ENCODE assay signal across 1 cellular context in the genomic region with DNA sequence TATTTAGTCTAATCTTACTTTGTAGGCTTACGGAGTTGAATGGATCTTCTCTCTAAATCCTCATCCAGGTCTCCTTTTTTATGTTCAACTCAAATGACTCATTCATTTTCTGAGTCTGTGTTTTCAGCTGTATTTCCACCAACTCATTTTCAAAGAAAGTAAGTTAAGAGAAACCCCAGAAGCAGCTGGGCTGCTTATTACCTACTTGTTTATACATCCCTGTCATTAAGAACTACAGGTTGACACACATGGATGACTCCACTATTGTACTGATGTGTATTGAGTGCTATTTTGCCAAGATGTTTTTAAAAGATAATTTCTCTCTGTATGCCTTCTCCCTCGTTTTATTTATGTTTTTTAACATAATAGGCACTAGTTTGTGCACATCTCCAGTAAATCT.
TF ChIP-seq lines count a peak whose summit lies in the region.

No MANE protein-coding gene starts in this region.

TF ChIP-seq in SK-N-SH, 30 proteins besides CTCF, POLR2A, EP300 and RAD21 (continued from another document):
- TF ChIP-seq, protein P1, sequence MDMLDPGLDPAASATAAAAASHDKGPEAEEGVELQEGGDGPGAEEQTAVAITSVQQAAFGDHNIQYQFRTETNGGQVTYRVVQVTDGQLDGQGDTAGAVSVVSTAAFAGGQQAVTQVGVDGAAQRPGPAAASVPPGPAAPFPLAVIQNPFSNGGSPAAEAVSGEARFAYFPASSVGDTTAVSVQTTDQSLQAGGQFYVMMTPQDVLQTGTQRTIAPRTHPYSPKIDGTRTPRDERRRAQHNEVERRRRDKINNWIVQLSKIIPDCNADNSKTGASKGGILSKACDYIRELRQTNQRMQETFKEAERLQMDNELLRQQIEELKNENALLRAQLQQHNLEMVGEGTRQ (IDR thresholded peaks at IDR 0.05; ENCODE audit: borderline replicate concordance, low read depth, low read length): no peak
- TF ChIP-seq FOSL2 (IDR thresholded peaks at IDR 0.05; ENCODE audit: borderline replicate concordance, low read depth): no peak
- no peak for TF ChIP-seq MEF2A (IDR thresholded peaks at IDR 0.05; ENCODE audit: borderline replicate concordance, low read depth)
- no peak for TF ChIP-seq CHD2 (IDR thresholded peaks at IDR 0.05; ENCODE audit: low read length, partially characterized antibody)
- TF ChIP-seq NFIC (IDR thresholded peaks at IDR 0.05; ENCODE audit: borderline replicate concordance): no peak
- no peak for TF ChIP-seq TAF1 (IDR thresholded peaks at IDR 0.05; ENCODE audit: borderline replicate concordance, low read depth, low read length)
- no peak for TF ChIP-seq TCF12 (IDR thresholded peaks at IDR 0.05)
- no peak for TF ChIP-seq FOXM1 (IDR thresholded peaks at IDR 0.05; ENCODE audit: low read depth)
- no peak for TF ChIP-seq JUND (IDR thresholded peaks at IDR 0.05)
- TF ChIP-seq GABPA (IDR thresholded peaks at IDR 0.05; ENCODE audit: low read depth): no peak
- TF ChIP-seq PBX3 (IDR thresholded peaks at IDR 0.05): no peak
- no peak for TF ChIP-seq GATA2 (CRISPR knock-in tag; IDR thresholded peaks at IDR 0.05)
TF ChIP-seq in SK-N-SH: peak in this region for 0.
